In the genomic region with DNA sequence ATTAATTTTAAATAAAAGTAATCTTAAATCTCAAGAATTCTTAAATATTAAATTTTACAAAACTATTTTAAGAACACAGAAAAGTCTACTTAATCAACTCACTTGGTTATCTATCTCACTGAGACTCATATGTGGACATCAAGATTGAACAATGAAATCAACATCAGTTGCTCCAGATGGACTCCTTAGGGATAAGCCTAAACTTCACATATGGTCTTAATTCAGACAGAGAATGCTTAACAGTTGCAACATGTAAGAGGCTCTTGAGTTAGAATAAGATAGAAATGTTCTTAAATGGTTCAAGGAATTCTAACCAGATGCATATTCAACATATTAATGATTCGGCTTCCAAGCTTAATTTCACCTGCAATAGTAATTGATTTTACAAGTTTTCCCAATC, we compare ENCODE assay signal across 19 cellular contexts.
A peak's percentile ranks its signal among the peaks of the same experiment; 100 is the strongest.
DNase-seq lines count a peak whose midpoint lies in the region; ATAC-seq and TF ChIP-seq lines count a peak whose summit lies in the region.
"Had no signal": no experiment of that assay in that cellular context is flagged by ENCODE, and none has a peak within 500 bp of the region (broad histone marks: within the 10 kb centered on the region; RNA-seq: fewer than 3 reads in every experiment).

No MANE protein-coding gene starts in this region.

- H3K4me3 ChIP-seq in fibroblast of mammary gland (ENCODE audit: control insufficient read depth, low read depth, low read length), result no peak overlapping the region
- H3K4me3 ChIP-seq: HAP-1 had no signal

- DNase-seq in EH (ENCODE audit: low read depth), result peak; percentile 20
- peak; percentile 86 for DNase-seq in NCI-H524 treated with DMSO at 0.1 percent for 48 hours (lab: John Stamatoyannopoulos, UW)
- DNase-seq in fibroblast of mammary gland (ENCODE audit: low read depth), result peak; percentile 25
- DNase-seq in activated naive CD4-positive, alpha-beta T cell (lab: John Stamatoyannopoulos, UW), result no peak
- DNase-seq in iPS-NIHi11 (ENCODE audit: low spot score), result no peak
- DNase-seq in RPMI8226, result no peak
- DNase-seq: BE2C; Caco-2; CD4-positive, alpha-beta T cell; NCI-H1417; NCI-H1930; NCI-H345; NCI-H69; NK-92 treated with Interleukin-12 subunit alpha and Interleukin-12 subunit beta, amount 100 ng/mL, for 24 hours; OCI-M1; SHP77 treated with DMSO at 0.1 percent for 48 hours; SK-N-SH had no signal

- ATAC-seq in GM19395 (IDR thresholded peaks at IDR 0.05; ENCODE audit: unreplicated experiment), result no peak

- TF ChIP-seq CTCF in fibroblast of mammary gland (conservative IDR thresholded peaks at IDR 0.05; ENCODE audit: control insufficient read depth, insufficient read depth, low read depth, low read length), result no peak

Comparison
In these comparisons a context has a peak if more than half of its experiments do, and no peak if none do; other contexts are left out.
1. DNase-seq: peak in EH (single experiment), NCI-H524 treated with DMSO at 0.1 percent for 48 hours (single experiment) and fibroblast of mammary gland (single experiment); none in activated naive CD4-positive, alpha-beta T cell (0 of 4), iPS-NIHi11 (single experiment) and RPMI8226 (single experiment).